In genomic region chr4:26407466-26407865, GRCh38 we compare ENCODE assay signal across 1 cellular context.
TF ChIP-seq lines count a peak whose summit lies in the region.

No MANE protein-coding gene starts in this region.

TF ChIP-seq in GM23338, 12 proteins besides CTCF, POLR2A, EP300 and RAD21:
- TF ChIP-seq, protein P1, sequence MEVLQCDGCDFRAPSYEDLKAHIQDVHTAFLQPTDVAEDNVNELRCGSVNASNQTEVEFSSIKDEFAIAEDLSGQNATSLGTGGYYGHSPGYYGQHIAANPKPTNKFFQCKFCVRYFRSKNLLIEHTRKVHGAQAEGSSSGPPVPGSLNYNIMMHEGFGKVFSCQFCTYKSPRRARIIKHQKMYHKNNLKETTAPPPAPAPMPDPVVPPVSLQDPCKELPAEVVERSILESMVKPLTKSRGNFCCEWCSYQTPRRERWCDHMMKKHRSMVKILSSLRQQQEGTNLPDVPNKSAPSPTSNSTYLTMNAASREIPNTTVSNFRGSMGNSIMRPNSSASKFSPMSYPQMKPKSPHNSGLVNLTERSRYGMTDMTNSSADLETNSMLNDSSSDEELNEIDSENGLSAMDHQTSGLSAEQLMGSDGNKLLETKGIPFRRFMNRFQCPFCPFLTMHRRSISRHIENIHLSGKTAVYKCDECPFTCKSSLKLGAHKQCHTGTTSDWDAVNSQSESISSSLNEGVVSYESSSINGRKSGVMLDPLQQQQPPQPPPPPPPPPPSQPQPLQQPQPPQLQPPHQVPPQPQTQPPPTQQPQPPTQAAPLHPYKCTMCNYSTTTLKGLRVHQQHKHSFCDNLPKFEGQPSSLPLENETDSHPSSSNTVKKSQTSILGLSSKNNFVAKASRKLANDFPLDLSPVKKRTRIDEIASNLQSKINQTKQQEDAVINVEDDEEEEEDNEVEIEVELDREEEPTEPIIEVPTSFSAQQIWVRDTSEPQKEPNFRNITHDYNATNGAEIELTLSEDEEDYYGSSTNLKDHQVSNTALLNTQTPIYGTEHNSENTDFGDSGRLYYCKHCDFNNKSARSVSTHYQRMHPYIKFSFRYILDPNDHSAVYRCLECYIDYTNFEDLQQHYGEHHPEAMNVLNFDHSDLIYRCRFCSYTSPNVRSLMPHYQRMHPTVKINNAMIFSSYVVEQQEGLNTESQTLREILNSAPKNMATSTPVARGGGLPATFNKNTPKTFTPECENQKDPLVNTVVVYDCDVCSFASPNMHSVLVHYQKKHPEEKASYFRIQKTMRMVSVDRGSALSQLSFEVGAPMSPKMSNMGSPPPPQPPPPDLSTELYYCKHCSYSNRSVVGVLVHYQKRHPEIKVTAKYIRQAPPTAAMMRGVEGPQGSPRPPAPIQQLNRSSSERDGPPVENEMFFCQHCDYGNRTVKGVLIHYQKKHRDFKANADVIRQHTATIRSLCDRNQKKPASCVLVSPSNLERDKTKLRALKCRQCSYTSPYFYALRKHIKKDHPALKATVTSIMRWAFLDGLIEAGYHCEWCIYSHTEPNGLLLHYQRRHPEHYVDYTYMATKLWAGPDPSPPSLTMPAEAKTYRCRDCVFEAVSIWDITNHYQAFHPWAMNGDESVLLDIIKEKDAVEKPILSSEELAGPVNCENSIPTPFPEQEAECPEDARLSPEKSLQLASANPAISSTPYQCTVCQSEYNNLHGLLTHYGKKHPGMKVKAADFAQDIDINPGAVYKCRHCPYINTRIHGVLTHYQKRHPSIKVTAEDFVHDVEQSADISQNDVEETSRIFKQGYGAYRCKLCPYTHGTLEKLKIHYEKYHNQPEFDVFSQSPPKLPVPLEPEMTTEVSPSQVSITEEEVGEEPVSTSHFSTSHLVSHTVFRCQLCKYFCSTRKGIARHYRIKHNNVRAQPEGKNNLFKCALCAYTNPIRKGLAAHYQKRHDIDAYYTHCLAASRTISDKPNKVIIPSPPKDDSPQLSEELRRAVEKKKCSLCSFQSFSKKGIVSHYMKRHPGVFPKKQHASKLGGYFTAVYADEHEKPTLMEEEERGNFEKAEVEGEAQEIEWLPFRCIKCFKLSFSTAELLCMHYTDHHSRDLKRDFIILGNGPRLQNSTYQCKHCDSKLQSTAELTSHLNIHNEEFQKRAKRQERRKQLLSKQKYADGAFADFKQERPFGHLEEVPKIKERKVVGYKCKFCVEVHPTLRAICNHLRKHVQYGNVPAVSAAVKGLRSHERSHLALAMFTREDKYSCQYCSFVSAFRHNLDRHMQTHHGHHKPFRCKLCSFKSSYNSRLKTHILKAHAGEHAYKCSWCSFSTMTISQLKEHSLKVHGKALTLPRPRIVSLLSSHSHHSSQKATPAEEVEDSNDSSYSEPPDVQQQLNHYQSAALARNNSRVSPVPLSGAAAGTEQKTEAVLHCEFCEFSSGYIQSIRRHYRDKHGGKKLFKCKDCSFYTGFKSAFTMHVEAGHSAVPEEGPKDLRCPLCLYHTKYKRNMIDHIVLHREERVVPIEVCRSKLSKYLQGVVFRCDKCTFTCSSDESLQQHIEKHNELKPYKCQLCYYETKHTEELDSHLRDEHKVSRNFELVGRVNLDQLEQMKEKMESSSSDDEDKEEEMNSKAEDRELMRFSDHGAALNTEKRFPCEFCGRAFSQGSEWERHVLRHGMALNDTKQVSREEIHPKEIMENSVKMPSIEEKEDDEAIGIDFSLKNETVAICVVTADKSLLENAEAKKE (CRISPR knock-in tag; IDR thresholded peaks at IDR 0.05): no peak
- TF ChIP-seq CREB1 (CRISPR knock-in tag; IDR thresholded peaks at IDR 0.05; ENCODE audit: low read depth) (no peak), NANOG (IDR thresholded peaks at IDR 0.05; ENCODE audit: borderline replicate concordance) (no peak), JUNB (IDR thresholded peaks at IDR 0.05; ENCODE audit: unreplicated experiment) (no peak), EZH2phosphoT487 (IDR thresholded peaks at IDR 0.05; ENCODE audit: unreplicated experiment) (no peak), EZH2 (IDR thresholded peaks at IDR 0.05; ENCODE audit: low read depth, unreplicated experiment) (no peak), POLR2AphosphoS5 (IDR thresholded peaks at IDR 0.05; ENCODE audit: low read depth) (no peak), ZNF331 (CRISPR knock-in tag; IDR thresholded peaks at IDR 0.05; ENCODE audit: low read depth) (no peak), ZNF114 (CRISPR knock-in tag; IDR thresholded peaks at IDR 0.05) (no peak), STAT1 (IDR thresholded peaks at IDR 0.05; ENCODE audit: unreplicated experiment) (no peak), REST (IDR thresholded peaks at IDR 0.05; ENCODE audit: unreplicated experiment) (no peak)
- TF ChIP-seq, protein P2, sequence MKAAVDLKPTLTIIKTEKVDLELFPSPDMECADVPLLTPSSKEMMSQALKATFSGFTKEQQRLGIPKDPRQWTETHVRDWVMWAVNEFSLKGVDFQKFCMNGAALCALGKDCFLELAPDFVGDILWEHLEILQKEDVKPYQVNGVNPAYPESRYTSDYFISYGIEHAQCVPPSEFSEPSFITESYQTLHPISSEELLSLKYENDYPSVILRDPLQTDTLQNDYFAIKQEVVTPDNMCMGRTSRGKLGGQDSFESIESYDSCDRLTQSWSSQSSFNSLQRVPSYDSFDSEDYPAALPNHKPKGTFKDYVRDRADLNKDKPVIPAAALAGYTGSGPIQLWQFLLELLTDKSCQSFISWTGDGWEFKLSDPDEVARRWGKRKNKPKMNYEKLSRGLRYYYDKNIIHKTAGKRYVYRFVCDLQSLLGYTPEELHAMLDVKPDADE (IDR thresholded peaks at IDR 0.05): no peak
